22 cellular contexts compared by ENCODE assay signal in the genomic region with DNA sequence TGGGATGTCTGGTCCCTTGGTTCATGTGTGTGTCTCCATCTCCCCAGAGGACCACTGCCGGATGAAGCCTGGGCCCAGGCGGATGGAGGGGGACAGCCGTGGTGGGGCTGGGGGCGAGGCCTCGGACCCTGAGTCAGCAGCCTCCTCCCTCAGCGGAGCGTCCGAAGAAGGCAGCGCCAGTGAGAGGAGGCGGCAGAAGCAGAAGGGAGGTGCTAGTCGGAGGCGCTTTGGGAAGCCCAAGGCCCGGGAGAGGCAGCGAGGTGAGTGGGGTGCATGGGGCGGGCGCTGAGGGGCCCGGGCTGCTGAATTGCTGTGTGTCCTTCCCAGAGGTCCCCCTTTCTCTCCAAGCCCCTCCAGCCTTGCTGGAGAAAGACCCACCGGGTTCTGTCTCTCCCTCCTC. TPM values are rescaled to one million over a fixed set of nuclear protein-coding genes. Genes with fewer than 3 reads are reported as not detected.
DNase-seq lines count a peak whose midpoint lies in the region; ATAC-seq, FAIRE-seq and TF ChIP-seq lines count a peak whose summit lies in the region.
"Had no signal": no experiment of that assay in that cellular context is flagged by ENCODE, and none has a peak within 500 bp of the region (broad histone marks: within the 10 kb centered on the region; RNA-seq: fewer than 3 reads in every experiment).

No MANE protein-coding gene starts in this region.

- H3K79me1 ChIP-seq in H1 (ENCODE audit: low read depth, low read length): peaks cover 2% of the 10 kb centered on the region; the same call in 1 of the 2 replicates

- H4K5ac ChIP-seq in H1 (ENCODE audit: insufficient read length, low read depth, low read length): no peak overlapping the region

- ATAC-seq in GM18858 (IDR thresholded peaks at IDR 0.05; ENCODE audit: unreplicated experiment): no peak
- ATAC-seq: body of pancreas, left lung had no signal

- H3K23me2 ChIP-seq in H1 (ENCODE audit: low read depth, low read length): peaks cover 15% of the 10 kb centered on the region

- H3K4me1 ChIP-seq in H1 (replicated peaks in 1 of 4; ENCODE audit: control insufficient read depth in 3 of 4, insufficient read depth in 4 of 4, low read length in 3 of 4): peaks cover 0 to 8% (median 3%) of the 10 kb centered on the region in 4 experiments; a peak in 5 of 7 replicates
- H3K4me1 ChIP-seq in spleen: peaks cover 32 to 76% (median 56%) of the 10 kb centered on the region in 6 donors

- no peak overlapping the region for H3K27ac ChIP-seq in H1 (ENCODE audit: low read depth, low read length)
- no peak overlapping the region for H3K27ac ChIP-seq in spleen
- H3K27ac ChIP-seq: 22Rv1, body of pancreas, left lung, SK-N-MC, suprapubic skin had no signal

- H3K27ac Mint-ChIP-seq in activated CD4-positive, alpha-beta T cell treated with anti-CD3 and anti-CD28 coated beads, Interleukin-2, amount 10 ng/mL, durations not matched to agents 7 days and 5 days: no peak overlapping the region
- H3K27ac Mint-ChIP-seq in IgD-negative memory B cell: peak overlapping the region in 2 of 3 donors; percentile 76 to 90
- H3K27ac Mint-ChIP-seq: CD14-positive monocyte, HFFc6 had no signal

- H3K4me3 Mint-ChIP-seq in activated CD4-positive, alpha-beta T cell treated with anti-CD3 and anti-CD28 coated beads, Interleukin-2, amount 10 ng/mL, durations not matched to agents 7 days and 5 days: peak overlapping the region; percentile 22
- H3K4me3 Mint-ChIP-seq in IgD-negative memory B cell: peak overlapping the region in 2 of 4 donors; percentile 83
- H3K4me3 Mint-ChIP-seq: CD14-positive monocyte, HFFc6 had no signal

- no peaks in the 10 kb centered on the region for H3K27me3 Mint-ChIP-seq in activated CD4-positive, alpha-beta T cell treated with anti-CD3 and anti-CD28 coated beads, Interleukin-2, amount 10 ng/mL, durations not matched to agents 7 days and 5 days
- H3K27me3 Mint-ChIP-seq in IgD-negative memory B cell: no peaks in the 10 kb centered on the region

- H3K18ac ChIP-seq in H1 (ENCODE audit: extremely low read depth, low read length): no peak overlapping the region

- no peak overlapping the region for H3K56ac ChIP-seq in H1 (replicated peaks; ENCODE audit: insufficient read length, low read depth, low read length)

- peaks cover 38% of the 10 kb centered on the region for H3K4me1 Mint-ChIP-seq in activated CD4-positive, alpha-beta T cell treated with anti-CD3 and anti-CD28 coated beads, Interleukin-2, amount 10 ng/mL, durations not matched to agents 7 days and 5 days
- peaks cover 13 to 32% (median 15%) of the 10 kb centered on the region in 3 donors for H3K4me1 Mint-ChIP-seq in IgD-negative memory B cell

- H3K4me3 ChIP-seq in H1 (ENCODE audit: extremely low read depth in 1 of 4, insufficient read depth in 2 of 4, low read depth in 3 of 4, low read length in 4 of 4) (no peak overlapping the region), spleen (no peak overlapping the region)
- H3K4me3 ChIP-seq: body of pancreas, left lung, SK-N-MC, suprapubic skin had no signal

- no peak overlapping the region for H3K23ac ChIP-seq in H1 (ENCODE audit: insufficient read length)

- TF ChIP-seq POLR2A in H1 (IDR thresholded peaks at IDR 0.05; ENCODE audit: control extremely low read depth in 1 of 2, low read depth in 2 of 2, low read length in 2 of 2): no peak
- TF ChIP-seq POLR2A in spleen (IDR thresholded peaks at IDR 0.05): no peak

- H3K9ac ChIP-seq in H1 (replicated peaks in 1 of 4; ENCODE audit: extremely low read depth in 1 of 4, low read depth in 3 of 4, low read length in 3 of 4): no peak overlapping the region

- H3K4me2 ChIP-seq in H1 (ENCODE audit: insufficient read depth in 1 of 2, low read depth in 2 of 2, low read length in 2 of 2): no peak overlapping the region; a peak in 1 of 4 replicates

- no peaks in the 10 kb centered on the region for H3K9me3 ChIP-seq in H1 (ENCODE audit: insufficient read depth in 2 of 2, low read depth in 1 of 2, low read length in 1 of 2)
- no peaks in the 10 kb centered on the region for H3K9me3 ChIP-seq in spleen
- H3K9me3 ChIP-seq: body of pancreas, left lung, suprapubic skin had no signal

- WGBS in H1 (ENCODE audit: extremely low coverage in 1 of 2, insufficient coverage in 1 of 2, insufficient read length in 1 of 2, insufficient replicate concordance in 2 of 2, low coverage in 1 of 2, low lambda C conversion rate in 2 of 2, missing lambda C conversion rate in 1 of 2), 2 experiments: 82% methylated on average over 9 of the region's 18 CpGs; no CpG with 5 or more reads in 1 of the 2 experiments
- WGBS in spleen, 5 donors: 83 to 95% (median 88%) methylated on average over 18 of the region's 18 CpGs

- no peak for TF ChIP-seq EP300 in H1 (IDR thresholded peaks at IDR 0.05; ENCODE audit: borderline replicate concordance in 1 of 2, low read depth in 2 of 2, low read length in 2 of 2)

- H2BK20ac ChIP-seq in H1 (ENCODE audit: low read length): no peak overlapping the region

- no peak for DNase-seq in activated CD4-positive, alpha-beta T cell treated with anti-CD3 and anti-CD28 coated beads, Interleukin-2, amount 10 ng/mL, durations not matched to agents 7 days and 5 days
- no peak for DNase-seq in activated CD4-positive, alpha-beta T cell treated with anti-CD3 and anti-CD28 coated beads for 4 hours
- DNase-seq in H1 (ENCODE audit: low read depth in 1 of 2, low spot score in 2 of 2): no peak
- DNase-seq in spleen: peak; percentile 82
- no peak for DNase-seq in activated CD4-positive, CD25-positive, alpha-beta regulatory T cell (lab: John Stamatoyannopoulos, UW)
- DNase-seq in NCI-H345 treated with DMSO at 0.1 percent for 48 hours (lab: John Stamatoyannopoulos, UW; ENCODE audit: unreplicated experiment): no peak
- DNase-seq: body of pancreas, HFFc6, Kasumi-1, mesendoderm, NCI-H1436, NCI-H2107, RPMI8226, small intestine had no signal

- H2AFZ ChIP-seq in H1 (ENCODE audit: low read length): no peak overlapping the region

- no peak overlapping the region for H2AK5ac ChIP-seq in H1 (ENCODE audit: low read depth, low read length)

- peaks cover 7 to 9% of the 10 kb centered on the region in 2 experiments for H3K79me2 ChIP-seq in H1 (ENCODE audit: control insufficient read depth in 1 of 2, insufficient read depth in 2 of 2, low read length in 2 of 2)

- H2BK15ac ChIP-seq in H1 (ENCODE audit: low read length): no peak overlapping the region

- no peak for FAIRE-seq in H1 (lab: Jason Lieb, UNC)
- FAIRE-seq: small intestine had no signal

- H3K36me3 ChIP-seq in H1 (ENCODE audit: control insufficient read depth in 2 of 4, insufficient read depth in 4 of 4, low read length in 3 of 4) (0 out of 8 replicates have a peak, but pooled peaks cover 0 to 3% (median 0%) of the 10 kb centered on the region in 4 experiments), spleen (peaks cover 0 to 29% (median 0%) of the 10 kb centered on the region in 6 donors)
- H3K36me3 ChIP-seq: suprapubic skin had no signal

- no peak overlapping the region for H2BK12ac ChIP-seq in H1 (ENCODE audit: low read depth, low read length)

- H2BK5ac ChIP-seq in H1 (ENCODE audit: low read depth, low read length): no peak overlapping the region

- peak overlapping the region; percentile 35; the same call in 1 of the 2 replicates for H4K8ac ChIP-seq in H1 (ENCODE audit: extremely low read depth, insufficient read depth, low read length)

- no peaks in the 10 kb centered on the region for H4K20me1 ChIP-seq in H1 (replicated peaks in 1 of 2; ENCODE audit: control insufficient read depth in 1 of 2, insufficient read depth in 2 of 2, low read length in 2 of 2)

- POLR2A ChIA-PET in activated CD4-positive, alpha-beta T cell treated with anti-CD3 and anti-CD28 coated beads, Interleukin-2, amount 10 ng/mL, durations not matched to agents 7 days and 5 days (lab: Charles Lee): no interaction called here
- POLR2A ChIA-PET in H1 (lab: Charles Lee; ENCODE audit: partially characterized antibody): interaction anchor here (2.5 kb wide), 1 partner anchor 9 kb away, joined by 11 read pairs; no protein-coding TSS in a partner anchor

- H4K91ac ChIP-seq in H1 (replicated peaks; ENCODE audit: insufficient read length, low read length): no peak overlapping the region

- H3K4ac ChIP-seq in H1 (replicated peaks; ENCODE audit: insufficient read length, low read depth, low read length): no peak overlapping the region

- no peak overlapping the region for H2BK120ac ChIP-seq in H1 (replicated peaks; ENCODE audit: low read depth, low read length)

- H3K14ac ChIP-seq in H1 (ENCODE audit: insufficient read length): no peak overlapping the region

- CTCF ChIA-PET in activated CD4-positive, alpha-beta T cell treated with anti-CD3 and anti-CD28 coated beads, Interleukin-2, amount 10 ng/mL, durations not matched to agents 7 days and 5 days (lab: Charles Lee): no interaction called here
- CTCF ChIA-PET in H1 (lab: Charles Lee; ENCODE audit: partially characterized antibody): no interaction called here

- H3K36me3 Mint-ChIP-seq in activated CD4-positive, alpha-beta T cell treated with anti-CD3 and anti-CD28 coated beads, Interleukin-2, amount 10 ng/mL, durations not matched to agents 7 days and 5 days (ENCODE audit: low read depth): peaks cover 23% of the 10 kb centered on the region
- peaks cover 6% of the 10 kb centered on the region for H3K36me3 Mint-ChIP-seq in IgD-negative memory B cell

- TF ChIP-seq RAD21 in H1 (IDR thresholded peaks at IDR 0.05 in 1 of 2, conservative IDR thresholded peaks at IDR 0.05 in 1 of 2; ENCODE audit: low read depth in 2 of 2, low read length in 2 of 2): no peak

- intact Hi-C loops in spleen (cut with DNase I; ENCODE audit: low total_unique reads): no loop called here

- no peaks in the 10 kb centered on the region for H3K9me3 Mint-ChIP-seq in activated CD4-positive, alpha-beta T cell treated with anti-CD3 and anti-CD28 coated beads, Interleukin-2, amount 10 ng/mL, durations not matched to agents 7 days and 5 days
- no peaks in the 10 kb centered on the region for H3K9me3 Mint-ChIP-seq in IgD-negative memory B cell
- H3K9me3 Mint-ChIP-seq: activated CD4-positive, alpha-beta T cell treated with anti-CD3 and anti-CD28 coated beads, Interleukin-2, amount 10 ng/mL, durations not matched to agents 24 days and 14 days; HFFc6 had no signal

- TF ChIP-seq CTCF in H1 (IDR thresholded peaks at IDR 0.05; ENCODE audit: control extremely low read depth in 1 of 3, insufficient read depth in 1 of 3, low read depth in 1 of 3, low read length in 3 of 3): no peak
- TF ChIP-seq CTCF in spleen (IDR thresholded peaks at IDR 0.05 in 8 of 11, conservative IDR thresholded peaks at IDR 0.05 in 3 of 11): no peak

- H3K27me3 ChIP-seq in H1 (replicated peaks in 1 of 4; ENCODE audit: control insufficient read depth in 3 of 4, extremely low read depth in 1 of 4, insufficient read depth in 3 of 4, low read length in 3 of 4) (no peaks in the 10 kb centered on the region), spleen (replicated peaks in 1 of 7) (peaks cover 0 to 9% (median 0%) of the 10 kb centered on the region in 7 donors)
- H3K27me3 ChIP-seq: body of pancreas, left lung, suprapubic skin had no signal

RNA-seq across cellular contexts. Expression of gene CCDC106, which starts 3.2 kb away (rescaled TPM):
- total RNA-seq in activated CD4-positive, alpha-beta T cell treated with anti-CD3 and anti-CD28 coated beads, Interleukin-2, amount 10 ng/mL, durations not matched to agents 7 days and 5 days: 1 to 10 TPM; 8.3 to 8.8 TPM
- polyA plus RNA-seq in IgD-negative memory B cell (16.0 TPM), H1 (2011; rRNA removed) (12.0 and 19.4 TPM in 2 replicates), spleen (10 to 100 TPM; 26.7 to 40.1 (median 37.8) TPM)
- total RNA-seq in H1 (2021; fragmentation: NEBNext Ultra II Directional; extraction: Animal tissue kit (Norgen Biotek cat#: 25700)): 19.1 and 20.1 TPM in 2 replicates
- polyA plus RNA-seq in H1 (2011; cell fraction: cytosol; rRNA removed): 10.8 TPM
- polyA plus RNA-seq in H1 (2011; cell fraction: nucleus; rRNA removed): 24.2 TPM
- 11.2 to 17.6 TPM (median 16.0 TPM) in 4 replicates for polyA plus RNA-seq in H1 (2012, experiment 1 of 2)
- 17.1 TPM for polyA plus RNA-seq in H1 (2012, experiment 2 of 2)
- polyA plus RNA-seq in H1 (2013, experiment 1 of 2): 17.2 TPM
- 16.7 TPM for polyA plus RNA-seq in H1 (2013, experiment 2 of 2)
- 2.7 TPM in 2 replicates for polyA minus RNA-seq in H1 (2011; rRNA and poly(A)+ RNA removed)
- 8.7 TPM for polyA minus RNA-seq in H1 (2011; cell fraction: cytosol; rRNA and poly(A)+ RNA removed)
- polyA minus RNA-seq in H1 (2011; cell fraction: nucleus; rRNA and poly(A)+ RNA removed): 5.9 TPM
- 10 to 100 TPM; 11.9 to 23.4 (median 14.4) TPM for total RNA-seq in spleen

RNA-seq across cellular contexts. Expression of gene U2AF2, which starts 3.6 kb away (rescaled TPM):
- 100 to 1,000 TPM; 239 to 281 TPM for total RNA-seq in activated CD4-positive, alpha-beta T cell treated with anti-CD3 and anti-CD28 coated beads, Interleukin-2, amount 10 ng/mL, durations not matched to agents 7 days and 5 days
- 14.2 TPM for polyA plus RNA-seq in IgD-negative memory B cell
- 252 and 269 TPM in 2 replicates for total RNA-seq in H1 (2021; fragmentation: NEBNext Ultra II Directional; extraction: Animal tissue kit (Norgen Biotek cat#: 25700))
- polyA plus RNA-seq in H1 (2011; rRNA removed): 162 and 297 TPM in 2 replicates
- 279 TPM for polyA plus RNA-seq in H1 (2011; cell fraction: cytosol; rRNA removed)
- 769 TPM for polyA plus RNA-seq in H1 (2011; cell fraction: nucleus; rRNA removed)
- polyA plus RNA-seq in H1 (2012, experiment 1 of 2): 233 to 309 TPM (median 276 TPM) in 4 replicates
- polyA plus RNA-seq in H1 (2012, experiment 2 of 2): 266 TPM
- polyA plus RNA-seq in H1 (2013, experiment 1 of 2): 137 TPM
- polyA plus RNA-seq in H1 (2013, experiment 2 of 2): 126 TPM
- 135 TPM in 2 replicates for polyA minus RNA-seq in H1 (2011; rRNA and poly(A)+ RNA removed)
- polyA minus RNA-seq in H1 (2011; cell fraction: cytosol; rRNA and poly(A)+ RNA removed): 185 TPM
- polyA minus RNA-seq in H1 (2011; cell fraction: nucleus; rRNA and poly(A)+ RNA removed): 146 TPM
- 100 to 1,000 TPM; 109 to 218 (median 176) TPM for total RNA-seq in spleen
- 100 to 1,000 TPM in 1 of 3 donors, 10 to 100 TPM in 2; 67.2 to 190 (median 85.5) TPM for polyA plus RNA-seq in spleen

RNA-seq across cellular contexts. Expression of gene ZNF581, which starts 7.8 kb away (rescaled TPM):
- 10 to 100 TPM; 24.1 to 25.5 TPM for total RNA-seq in activated CD4-positive, alpha-beta T cell treated with anti-CD3 and anti-CD28 coated beads, Interleukin-2, amount 10 ng/mL, durations not matched to agents 7 days and 5 days
- polyA plus RNA-seq in IgD-negative memory B cell (79.3 TPM), H1 (2011; rRNA removed) (76.1 and 97.6 TPM in 2 replicates), spleen (10 to 100 TPM; 39.8 to 46.5 (median 43.6) TPM)
- 73.0 and 76.0 TPM in 2 replicates for total RNA-seq in H1 (2021; fragmentation: NEBNext Ultra II Directional; extraction: Animal tissue kit (Norgen Biotek cat#: 25700))
- 74.2 TPM for polyA plus RNA-seq in H1 (2011; cell fraction: cytosol; rRNA removed)
- polyA plus RNA-seq in H1 (2011; cell fraction: nucleus; rRNA removed): 78.2 TPM
- 51.9 to 85.8 TPM (median 82.3 TPM) in 4 replicates for polyA plus RNA-seq in H1 (2012, experiment 1 of 2)
- 104 TPM for polyA plus RNA-seq in H1 (2012, experiment 2 of 2)
- 41.3 TPM for polyA plus RNA-seq in H1 (2013, experiment 1 of 2)
- 39.4 TPM for polyA plus RNA-seq in H1 (2013, experiment 2 of 2)
- 50.6 and 79.5 TPM in 2 replicates for polyA minus RNA-seq in H1 (2011; rRNA and poly(A)+ RNA removed)
- polyA minus RNA-seq in H1 (2011; cell fraction: cytosol; rRNA and poly(A)+ RNA removed): 58.1 TPM
- 41.2 TPM for polyA minus RNA-seq in H1 (2011; cell fraction: nucleus; rRNA and poly(A)+ RNA removed)
- 10 to 100 TPM; 21.4 to 34.9 (median 27.2) TPM for total RNA-seq in spleen

RNA-seq across cellular contexts. Expression of gene ZNF580, which starts 10.4 kb away (rescaled TPM):
- 10 to 100 TPM; 44.6 to 45.9 TPM for total RNA-seq in activated CD4-positive, alpha-beta T cell treated with anti-CD3 and anti-CD28 coated beads, Interleukin-2, amount 10 ng/mL, durations not matched to agents 7 days and 5 days
- polyA plus RNA-seq in IgD-negative memory B cell (38.4 TPM), H1 (2011; rRNA removed) (12.0 and 25.4 TPM in 2 replicates), spleen (10 to 100 TPM; 18.9 to 36.7 (median 33.3) TPM)
- 24.6 and 26.3 TPM in 2 replicates for total RNA-seq in H1 (2021; fragmentation: NEBNext Ultra II Directional; extraction: Animal tissue kit (Norgen Biotek cat#: 25700))
- polyA plus RNA-seq in H1 (2011; cell fraction: cytosol; rRNA removed): 12.6 TPM
- 28.3 TPM for polyA plus RNA-seq in H1 (2011; cell fraction: nucleus; rRNA removed)
- 21.8 to 34.3 TPM (median 31.2 TPM) in 4 replicates for polyA plus RNA-seq in H1 (2012, experiment 1 of 2)
- 20.7 TPM for polyA plus RNA-seq in H1 (2012, experiment 2 of 2)
- polyA plus RNA-seq in H1 (2013, experiment 1 of 2): 18.6 TPM
- 17.5 TPM for polyA plus RNA-seq in H1 (2013, experiment 2 of 2)
- 3.1 and 4.8 TPM in 2 replicates for polyA minus RNA-seq in H1 (2011; rRNA and poly(A)+ RNA removed)
- polyA minus RNA-seq in H1 (2011; cell fraction: cytosol; rRNA and poly(A)+ RNA removed): 17.8 TPM
- polyA minus RNA-seq in H1 (2011; cell fraction: nucleus; rRNA and poly(A)+ RNA removed): 13.0 TPM
- 10 to 100 TPM; 25.4 to 58.7 (median 31.7) TPM for total RNA-seq in spleen

RNA-seq across cellular contexts. Expression of gene EPN1, which starts 23.8 kb away (rescaled TPM):
- total RNA-seq in activated CD4-positive, alpha-beta T cell treated with anti-CD3 and anti-CD28 coated beads, Interleukin-2, amount 10 ng/mL, durations not matched to agents 7 days and 5 days: 10 to 100 TPM; 50.8 to 64.2 TPM
- 29.9 TPM for polyA plus RNA-seq in IgD-negative memory B cell
- total RNA-seq in H1 (2021; fragmentation: NEBNext Ultra II Directional; extraction: Animal tissue kit (Norgen Biotek cat#: 25700)): 200 and 206 TPM in 2 replicates
- polyA plus RNA-seq in H1 (2011; rRNA removed): 49.6 and 116 TPM in 2 replicates
- 75.2 TPM for polyA plus RNA-seq in H1 (2011; cell fraction: cytosol; rRNA removed)
- polyA plus RNA-seq in H1 (2011; cell fraction: nucleus; rRNA removed): 71.0 TPM
- polyA plus RNA-seq in H1 (2012, experiment 1 of 2): 100 to 163 TPM (median 150 TPM) in 4 replicates
- polyA plus RNA-seq in H1 (2012, experiment 2 of 2): 137 TPM
- 103 TPM for polyA plus RNA-seq in H1 (2013, experiment 1 of 2)
- polyA plus RNA-seq in H1 (2013, experiment 2 of 2): 111 TPM
- 55.2 and 69.0 TPM in 2 replicates for polyA minus RNA-seq in H1 (2011; rRNA and poly(A)+ RNA removed)
- polyA minus RNA-seq in H1 (2011; cell fraction: cytosol; rRNA and poly(A)+ RNA removed): 133 TPM
- polyA minus RNA-seq in H1 (2011; cell fraction: nucleus; rRNA and poly(A)+ RNA removed): 43.1 TPM
- 100 to 1,000 TPM; 100 to 166 (median 129) TPM for total RNA-seq in spleen
- polyA plus RNA-seq in spleen: 100 to 1,000 TPM in 1 of 3 donors, 10 to 100 TPM in 2; 36.8 to 115 (median 42.6) TPM
